In the genomic region with DNA sequence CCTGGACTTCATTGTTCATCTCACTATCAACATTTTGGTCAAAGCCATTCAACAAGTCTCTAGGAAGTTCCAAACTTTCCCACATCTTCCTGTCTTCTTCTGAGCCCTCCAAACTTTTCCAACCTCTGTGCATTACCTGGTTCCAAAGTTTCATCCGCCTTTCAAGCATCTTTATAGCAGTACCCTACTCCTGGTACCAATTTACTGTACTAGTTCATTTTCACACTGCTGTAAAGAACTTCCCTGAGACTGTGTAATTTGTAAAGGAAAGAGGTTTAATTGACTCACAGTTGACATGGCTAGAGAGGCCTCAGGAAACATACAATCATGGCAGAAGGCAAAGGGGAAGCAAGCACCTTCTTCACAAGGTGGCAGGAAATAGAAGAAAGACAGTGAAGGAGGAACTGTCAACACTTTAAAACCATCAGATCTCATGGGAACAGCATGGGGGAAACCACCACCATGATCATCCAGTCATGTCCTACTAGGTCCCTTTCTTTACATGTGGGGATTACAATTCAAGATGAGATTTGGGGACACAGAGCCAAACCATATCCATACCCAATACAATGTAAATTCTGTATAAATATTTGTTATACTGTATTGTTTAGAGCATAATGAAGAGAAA, we compare ENCODE assay signal across 30 cellular contexts.
"Had no signal": no experiment of that assay in that cellular context is flagged by ENCODE, and none has a peak within 500 bp of the region (broad histone marks: within the 10 kb centered on the region; RNA-seq: fewer than 3 reads in every experiment).

No MANE protein-coding gene starts in this region.

- H3K27me3 ChIP-seq: brain microvascular endothelial cell had no signal

- H3K27ac ChIP-seq: brain microvascular endothelial cell, coronary artery, dorsolateral prefrontal cortex, esophagus squamous epithelium, gastroesophageal sphincter, heart right ventricle, VCaP had no signal

- H3K27ac Mint-ChIP-seq: activated CD4-positive, alpha-beta memory T cell treated with anti-CD3 and anti-CD28 coated beads, Interleukin-2, amount 10 ng/mL, durations not matched to agents 7 days and 5 days; activated CD4-positive, alpha-beta T cell treated with anti-CD3 and anti-CD28 coated beads, Interleukin-2, amount 10 ng/mL, durations not matched to agents 7 days and 5 days; activated naive CD8-positive, alpha-beta T cell; activated T-cell treated with anti-CD3 and anti-CD28 coated beads, Interleukin-2, amount 50 U/mL, for 24 hours; activated T-helper 17 cell treated with anti-CD3 and anti-CD28 coated beads, Interleukin-2, amount 50 U/mL, for 72 hours; dendritic cell treated with granulocyte-macrophage colony-stimulating factor and Interleukin-4, amounts not matched to agents 40 ng/mL and 50 ng/mL, for 4 days; WTC11 had no signal

- H3K4me1 Mint-ChIP-seq: activated CD4-positive, alpha-beta memory T cell treated with anti-CD3 and anti-CD28 coated beads, Interleukin-2, amount 10 ng/mL, durations not matched to agents 7 days and 5 days; activated CD4-positive, alpha-beta T cell treated with anti-CD3 and anti-CD28 coated beads, Interleukin-2, amount 10 ng/mL, durations not matched to agents 7 days and 5 days; activated T-helper 17 cell treated with anti-CD3 and anti-CD28 coated beads, Interleukin-2, amount 50 U/mL, for 72 hours; central memory CD8-positive, alpha-beta T cell had no signal

- H3K4me3 Mint-ChIP-seq: activated CD4-positive, alpha-beta memory T cell treated with anti-CD3 and anti-CD28 coated beads, Interleukin-2, amount 10 ng/mL, durations not matched to agents 7 days and 5 days; activated CD4-positive, alpha-beta T cell treated with anti-CD3 and anti-CD28 coated beads, Interleukin-2, amount 10 ng/mL, durations not matched to agents 7 days and 5 days; activated naive CD8-positive, alpha-beta T cell; activated T-cell treated with anti-CD3 and anti-CD28 coated beads, Interleukin-2, amount 50 U/mL, for 24 hours; activated T-helper 17 cell treated with anti-CD3 and anti-CD28 coated beads, Interleukin-2, amount 50 U/mL, for 72 hours; central memory CD8-positive, alpha-beta T cell; dendritic cell treated with granulocyte-macrophage colony-stimulating factor and Interleukin-4, amounts not matched to agents 40 ng/mL and 50 ng/mL, for 4 days; WTC11 had no signal

- H3K9me3 Mint-ChIP-seq: activated CD4-positive, alpha-beta memory T cell treated with anti-CD3 and anti-CD28 coated beads, Interleukin-2, amount 10 ng/mL, durations not matched to agents 7 days and 5 days; activated CD4-positive, alpha-beta T cell treated with anti-CD3 and anti-CD28 coated beads, Interleukin-2, amount 10 ng/mL, durations not matched to agents 7 days and 5 days; activated T-cell treated with anti-CD3 and anti-CD28 coated beads, Interleukin-2, amount 50 U/mL, for 24 hours; activated T-helper 17 cell treated with anti-CD3 and anti-CD28 coated beads, Interleukin-2, amount 50 U/mL, for 72 hours had no signal

- ATAC-seq: activated T-helper 17 cell treated with anti-CD3 and anti-CD28 coated beads, Interleukin-2, amount 50 U/mL, for 72 hours; gastroesophageal sphincter; heart right ventricle; WTC11 had no signal

- DNase-seq: activated CD4-positive, alpha-beta memory T cell treated with anti-CD3 and anti-CD28 coated beads, Interleukin-2, amount 10 ng/mL, durations not matched to agents 7 days and 5 days; activated CD4-positive, alpha-beta T cell treated with anti-CD3 and anti-CD28 coated beads for 1 hour; activated CD4-positive, alpha-beta T cell treated with anti-CD3 and anti-CD28 coated beads for 4 hours; activated CD4-positive, alpha-beta T cell treated with anti-CD3 and anti-CD28 coated beads, Interleukin-2, amount 10 ng/mL, durations not matched to agents 7 days and 5 days; activated CD4-positive, alpha-beta T cell treated with anti-CD3 and anti-CD28 coated beads, Interleukin-2, amount 50 U/mL, for 4 hours; activated CD8-positive, alpha-beta memory T cell treated with anti-CD3 and anti-CD28 coated beads, Interleukin-2, amount 50 U/mL, for 48 hours; activated effector memory CD4-positive, alpha-beta T cell treated with Interleukin-2 at 50 U/mL for 16 hours; activated gamma-delta T cell treated with Interleukin-2 at 50 U/mL for 16 hours; activated naive CD4-positive, alpha-beta T cell treated with anti-CD3 and anti-CD28 coated beads, Interleukin-2, amount 50 U/mL, for 16 hours; activated naive CD4-positive, alpha-beta T cell treated with Interleukin-2 at 50 U/mL for 16 hours; activated T-cell treated with anti-CD3 and anti-CD28 coated beads for 4 hours; activated T-cell treated with anti-CD3 and anti-CD28 coated beads, Interleukin-2, amount 50 U/mL, for 24 hours; amniotic stem cell; anterior cingulate cortex; brain microvascular endothelial cell; dorsolateral prefrontal cortex; effector memory CD4-positive, alpha-beta T cell; erythroblast; esophagus squamous epithelium; foreskin melanocyte; heart right ventricle; T-helper 2 cell had no signal

- H3K36me3 ChIP-seq: brain microvascular endothelial cell, esophagus squamous epithelium, gastroesophageal sphincter, heart right ventricle had no signal

- H3K4me1 ChIP-seq: gastroesophageal sphincter had no signal

- H3K4me3 ChIP-seq: coronary artery, dorsolateral prefrontal cortex, esophagus squamous epithelium, gastroesophageal sphincter, heart right ventricle had no signal

- H3K9me3 ChIP-seq: esophagus squamous epithelium had no signal

- H3K36me3 Mint-ChIP-seq: activated naive CD8-positive, alpha-beta T cell had no signal
